Comparison of ENCODE assay signal across 15 cellular contexts in the genomic region with DNA sequence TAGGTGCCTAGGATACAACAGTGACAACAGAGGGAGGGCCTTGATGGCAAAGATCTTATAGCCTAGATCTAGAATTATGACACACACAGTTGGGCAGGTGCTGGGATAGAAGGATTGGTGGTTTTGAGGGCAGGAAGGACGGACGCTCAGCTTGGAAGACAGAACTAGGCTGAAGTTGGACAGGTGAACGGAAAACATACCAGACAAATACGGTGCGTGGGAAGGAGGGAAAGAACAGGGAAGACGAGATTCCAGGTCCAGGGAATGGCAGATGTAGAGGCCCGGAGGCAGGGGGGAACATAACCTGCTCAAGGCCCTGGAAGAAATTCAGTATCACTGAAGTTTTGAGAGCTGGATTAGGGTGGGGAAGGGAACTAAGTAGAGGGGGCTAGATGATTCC. TPM values are rescaled to one million over a fixed set of nuclear protein-coding genes. Genes with fewer than 3 reads are reported as not detected.
DNase-seq lines count a peak whose midpoint lies in the region; ATAC-seq and TF ChIP-seq lines count a peak whose summit lies in the region.
"Had no signal": no experiment of that assay in that cellular context is flagged by ENCODE, and none has a peak within 500 bp of the region (broad histone marks: within the 10 kb centered on the region; RNA-seq: fewer than 3 reads in every experiment).

No MANE protein-coding gene starts in this region.

- no peaks in the 10 kb centered on the region for H3K4me1 ChIP-seq in trophoblast cell (ENCODE audit: control insufficient read depth in 1 of 2, insufficient read depth in 2 of 2, low read length in 2 of 2)
- H3K4me1 ChIP-seq in heart right ventricle, result no peaks in the 10 kb centered on the region
- H3K4me1 ChIP-seq: BE2C, Caco-2 had no signal

- H2BK5ac ChIP-seq in trophoblast cell (ENCODE audit: low read depth, low read length, poor library complexity), result no peak overlapping the region

- H3K27me3 ChIP-seq in trophoblast cell (ENCODE audit: insufficient read depth, low read length) (no peaks in the 10 kb centered on the region), heart right ventricle (peaks cover 0 to 7% (median 0%) of the 10 kb centered on the region in 7 donors)
- H3K27me3 ChIP-seq: BE2C had no signal

- no peak overlapping the region for H3K14ac ChIP-seq in trophoblast cell (ENCODE audit: low read length)

- no CpG with 5 or more reads among the region's 7 CpGs for WGBS in trophoblast cell (ENCODE audit: extremely low coverage, insufficient coverage, insufficient read length)
- 91 to 93% methylated on average over 7 of the region's 7 CpGs for WGBS in heart right ventricle, 2 donors

- H3K9me3 ChIP-seq in trophoblast cell (ENCODE audit: insufficient read depth, low read depth, low read length), result no peaks in the 10 kb centered on the region
- H3K9me3 ChIP-seq in heart right ventricle, result peaks cover 0 to 6% (median 0%) of the 10 kb centered on the region in 11 donors
- H3K9me3 ChIP-seq: BE2C, Caco-2 had no signal

- H3K4me2 ChIP-seq in trophoblast cell (ENCODE audit: low read length), result no peak overlapping the region

- no peak overlapping the region for H3K18ac ChIP-seq in trophoblast cell (ENCODE audit: low read length)

- H2BK12ac ChIP-seq in trophoblast cell (ENCODE audit: low read length), result no peak overlapping the region

- TF ChIP-seq CTCF in heart right ventricle (IDR thresholded peaks at IDR 0.05), result no peak

- H3K79me1 ChIP-seq in trophoblast cell (ENCODE audit: low read length), result no peaks in the 10 kb centered on the region

- H3K9ac ChIP-seq in trophoblast cell (ENCODE audit: low read length), result no peak overlapping the region
- H3K9ac ChIP-seq: GM23248 had no signal

- no peak for ATAC-seq in left lobe of liver
- no peak for ATAC-seq in heart right ventricle
- no peak for ATAC-seq in GM18861 (IDR thresholded peaks at IDR 0.05; ENCODE audit: unreplicated experiment)
- ATAC-seq in HG03571 (IDR thresholded peaks at IDR 0.05; ENCODE audit: unreplicated experiment), result no peak

- no peak overlapping the region for H2AK5ac ChIP-seq in trophoblast cell (ENCODE audit: low read length)

- H3K23ac ChIP-seq in trophoblast cell (ENCODE audit: low read length), result no peak overlapping the region

- H2AFZ ChIP-seq in trophoblast cell (ENCODE audit: insufficient read depth, low read length, poor library complexity), result no peak overlapping the region
- H2AFZ ChIP-seq: GM23248 had no signal

- intact Hi-C loops in heart right ventricle (cut with DNase I), result no loop called here

- no peak overlapping the region for H2BK120ac ChIP-seq in trophoblast cell (ENCODE audit: insufficient read depth, low read length, poor library complexity)

- H4K8ac ChIP-seq in trophoblast cell (ENCODE audit: low read depth, low read length), result no peak overlapping the region

- DNase-seq in left lobe of liver (ENCODE audit: low spot score), result peak; percentile 15
- peak; percentile 84 to 93 for DNase-seq in trophoblast cell
- DNase-seq in ureter (ENCODE audit: low spot score), result peak; percentile 32
- DNase-seq in NCI-H2171 treated with DMSO at 0.1 percent for 48 hours (lab: John Stamatoyannopoulos, UW), result no peak
- no peak for DNase-seq in heart right ventricle
- DNase-seq: ACHN; BE2C; C1 segment of cervical spinal cord; Caco-2; CD4-positive, CD25-positive, alpha-beta regulatory T cell; GM23248; HCEC 1CT had no signal

- H4K91ac ChIP-seq in trophoblast cell (ENCODE audit: low read depth, low read length), result no peak overlapping the region

- H3K36me3 ChIP-seq in trophoblast cell (ENCODE audit: control insufficient read depth in 1 of 2, insufficient read depth in 2 of 2, low read length in 2 of 2) (no peaks in the 10 kb centered on the region), heart right ventricle (no peaks in the 10 kb centered on the region)
- H3K36me3 ChIP-seq: BE2C had no signal

- no peak overlapping the region for H4K12ac ChIP-seq in trophoblast cell (ENCODE audit: low read depth, low read length)

- H3K27ac ChIP-seq in cingulate gyrus (ENCODE audit: low read depth, low read length), result peak overlapping the region; percentile 1
- no peak overlapping the region for H3K27ac ChIP-seq in trophoblast cell (ENCODE audit: low read depth, low read length)
- H3K27ac ChIP-seq in heart right ventricle, result no peak overlapping the region
- H3K27ac ChIP-seq: GM23248 had no signal

- no peaks in the 10 kb centered on the region for H3K79me2 ChIP-seq in trophoblast cell (ENCODE audit: control insufficient read depth, insufficient read depth, low read length, poor library complexity)

- no peak overlapping the region for H3K4ac ChIP-seq in trophoblast cell (ENCODE audit: low read depth, low read length)

- H3K4me3 ChIP-seq in trophoblast cell (ENCODE audit: low read depth, low read length) (no peak overlapping the region), heart right ventricle (no peak overlapping the region)
- H3K4me3 ChIP-seq: GM23248 had no signal

RNA-seq across cellular contexts. Expression of gene CRACDL, which starts 40.8 kb away (rescaled TPM):
- 0.30 TPM for total RNA-seq in left lobe of liver
- 0.12 and 0.29 TPM in 2 replicates for polyA plus RNA-seq in trophoblast cell (2013)
- total RNA-seq in ureter, result 25.5 TPM
- 1 to 10 TPM; 1.2 to 4.6 (median 2.7) TPM for total RNA-seq in heart right ventricle
- polyA plus RNA-seq in heart right ventricle, result 1 to 10 TPM; 3.1 to 7.9 TPM
- total RNA-seq: GM23248 had no signal
- polyA plus RNA-seq: GM23248 had no signal

Comparison
In these comparisons a context has a peak if more than half of its experiments do, and no peak if none do; other contexts are left out.
1. DNase-seq: peak in left lobe of liver (single experiment), trophoblast cell (2 of 2) and ureter (single experiment); none in NCI-H2171 treated with DMSO at 0.1 percent for 48 hours (single experiment) and heart right ventricle (0 of 2).